In genomic region chr16:3456374-3456773, GRCh38 we compare ENCODE assay signal across 10 cellular contexts. TPM values are rescaled to one million over a fixed set of nuclear protein-coding genes. Genes with fewer than 3 reads are reported as not detected.
DNase-seq lines count a peak whose midpoint lies in the region; ATAC-seq and TF ChIP-seq lines count a peak whose summit lies in the region.
"Had no signal": no experiment of that assay in that cellular context is flagged by ENCODE, and none has a peak within 500 bp of the region (broad histone marks: within the 10 kb centered on the region; RNA-seq: fewer than 3 reads in every experiment).

No MANE protein-coding gene starts in this region.

- peaks cover 44% of the 10 kb centered on the region for H3K4me1 ChIP-seq in BLaER1
- H3K4me1 ChIP-seq in body of pancreas, result peaks cover 54% of the 10 kb centered on the region

- H3K27ac ChIP-seq in BLaER1 (no peak overlapping the region), body of pancreas (peak overlapping the region in 3 of 4 donors; percentile 10 to 96 (median 95))

- ATAC-seq in body of pancreas, result no peak
- ATAC-seq in naive B cell (ENCODE audit: low read depth in 2 of 2), result no peak
- no peak for ATAC-seq in GM18870 (IDR thresholded peaks at IDR 0.05; ENCODE audit: unreplicated experiment)
- no peak for ATAC-seq in GM21529 (IDR thresholded peaks at IDR 0.05; ENCODE audit: unreplicated experiment)

- H3K36me3 ChIP-seq in BLaER1 (peaks cover 13% of the 10 kb centered on the region; the same call in 1 of the 2 replicates), body of pancreas (replicated peaks in 1 of 2; ENCODE audit: insufficient read depth in 1 of 2, low read depth in 2 of 2) (no peaks in the 10 kb centered on the region)

- H3K9me3 Mint-ChIP-seq in IgD-negative memory B cell (no peaks in the 10 kb centered on the region), naive B cell (no peaks in the 10 kb centered on the region)

- intact Hi-C loops in body of pancreas (cut with DNase I), result no loop called here

- no peaks in the 10 kb centered on the region for H3K27me3 ChIP-seq in BLaER1
- H3K27me3 ChIP-seq in body of pancreas, result no peaks in the 10 kb centered on the region

- H3K27ac Mint-ChIP-seq in IgD-negative memory B cell (peak overlapping the region; percentile 74 to 86 (median 76)), naive B cell (peak overlapping the region in 4 of 6 donors; percentile 69 to 87 (median 82))

- H3K4me3 Mint-ChIP-seq in IgD-negative memory B cell (peak overlapping the region; percentile 75 to 93 (median 85)), naive B cell (peak overlapping the region; percentile 69 to 89 (median 82))

- no peak overlapping the region for H3K9ac ChIP-seq in BLaER1

- H4K20me1 ChIP-seq in BLaER1, result peaks cover 30% of the 10 kb centered on the region

- no peaks in the 10 kb centered on the region for H3K27me3 Mint-ChIP-seq in IgD-negative memory B cell
- H3K27me3 Mint-ChIP-seq in naive B cell, result no peaks in the 10 kb centered on the region

- no peak for TF ChIP-seq POLR2A in body of pancreas (IDR thresholded peaks at IDR 0.05)

- TF ChIP-seq CTCF in body of pancreas (IDR thresholded peaks at IDR 0.05), result no peak

- H3K4me3 ChIP-seq in BLaER1, result no peak overlapping the region
- no peak overlapping the region for H3K4me3 ChIP-seq in body of pancreas

- H3K36me3 Mint-ChIP-seq in IgD-negative memory B cell, result no peaks in the 10 kb centered on the region
- H3K36me3 Mint-ChIP-seq in naive B cell, result no peaks in the 10 kb centered on the region

- H3K4me1 Mint-ChIP-seq in IgD-negative memory B cell (peaks cover 29 to 31% (median 31%) of the 10 kb centered on the region in 3 donors), naive B cell (peaks cover 31 to 49% (median 40%) of the 10 kb centered on the region in 3 donors)

- peak overlapping the region; percentile 86 for H3K4me2 ChIP-seq in BLaER1

- peak in 1 of 4 donors; percentile 36 for DNase-seq in body of pancreas
- no peak for DNase-seq in naive B cell
- no peak for DNase-seq in AG08395 (ENCODE audit: low spot score)
- DNase-seq in DMS114 treated with DMSO at 0.1 percent for 48 hours (lab: John Stamatoyannopoulos, UW; ENCODE audit: unreplicated experiment), result no peak
- DNase-seq: activated CD8-positive, alpha-beta memory T cell treated with anti-CD3 and anti-CD28 coated beads for 24 hours; NCI-H187 treated with DMSO at 0.1 percent for 48 hours had no signal

- 38 to 49% methylated on average over 3 of the region's 3 CpGs for WGBS in body of pancreas, 2 donors

- H3K9me3 ChIP-seq in BLaER1, result no peaks in the 10 kb centered on the region
- H3K9me3 ChIP-seq in body of pancreas, result no peaks in the 10 kb centered on the region

RNA-seq across cellular contexts. Expression of gene NAA60, which starts 12.9 kb away (rescaled TPM):
- polyA plus RNA-seq in IgD-negative memory B cell (36.5 TPM), naive B cell (ENCODE audit: low read depth in 6 of 6) (10 to 100 TPM; 17.0 to 48.8 (median 31.5) TPM)
- total RNA-seq in body of pancreas, result 10 to 100 TPM; 28.3 to 36.3 TPM

RNA-seq across cellular contexts. Expression of gene ZNF597, which starts 13.1 kb away (rescaled TPM):
- polyA plus RNA-seq in IgD-negative memory B cell (1.0 TPM), naive B cell (ENCODE audit: low read depth in 6 of 6) (1 to 10 TPM in 5 of 6 donors, under 1 TPM in 1; 0.78 to 3.2 (median 2.3) TPM)
- 1 to 10 TPM; 1.3 to 2.3 TPM for total RNA-seq in body of pancreas

RNA-seq across cellular contexts. Expression of gene C16orf90, which starts 38.9 kb away (rescaled TPM):
- polyA plus RNA-seq in IgD-negative memory B cell (not detected), naive B cell (ENCODE audit: low read depth in 6 of 6) (not detected)
- total RNA-seq in body of pancreas, result not detected

RNA-seq across cellular contexts. Expression of gene CLUAP1, which starts 44.4 kb away (rescaled TPM):
- polyA plus RNA-seq in IgD-negative memory B cell (3.9 TPM), naive B cell (ENCODE audit: low read depth in 6 of 6) (10 to 100 TPM in 5 of 6 donors, 1 to 10 TPM in 1; 7.4 to 12.5 (median 11.3) TPM)
- 10 to 100 TPM in 1 of 2 donors, 1 to 10 TPM in 1; 7.8 to 20.1 TPM for total RNA-seq in body of pancreas

RNA-seq across cellular contexts. Expression of gene ZNF174, which starts 55.4 kb away (rescaled TPM):
- polyA plus RNA-seq in IgD-negative memory B cell (15.5 TPM), naive B cell (ENCODE audit: low read depth in 6 of 6) (10 to 100 TPM in 2 of 6 donors, 1 to 10 TPM in 3, not detected in 1; 6.4 to 14.2 (median 8.9) TPM)
- 10 to 100 TPM in 1 of 2 donors, 1 to 10 TPM in 1; 4.9 to 13.0 TPM for total RNA-seq in body of pancreas
